14 cellular contexts compared by ENCODE assay signal in genomic region chr7:42746226-42746625, GRCh38.
"Had no signal": no experiment of that assay in that cellular context is flagged by ENCODE, and none has a peak within 500 bp of the region (broad histone marks: within the 10 kb centered on the region; RNA-seq: fewer than 3 reads in every experiment).

No MANE protein-coding gene starts in this region.

- H3K4me1 Mint-ChIP-seq: endodermal cell; memory B cell; natural killer cell; stimulated activated memory B cell treated with anti-CD40 and anti-IgM and Interleukin-4, amounts not matched to agents 10 μg/mL and 1 μg/mL and 100 μg/mL, for 72 hours had no signal

- H3K36me3 ChIP-seq: adrenal gland, gastroesophageal sphincter, spleen, transverse colon had no signal

- H3K27ac ChIP-seq: adrenal gland, psoas muscle, spleen, transverse colon had no signal

- H3K4me3 Mint-ChIP-seq: endodermal cell; memory B cell; natural killer cell; stimulated activated memory B cell treated with anti-CD40 and anti-IgM and Interleukin-4, amounts not matched to agents 10 μg/mL and 1 μg/mL and 100 μg/mL, for 72 hours had no signal

- H3K4me3 ChIP-seq: adrenal gland, gastroesophageal sphincter, psoas muscle, spleen, transverse colon had no signal

- H3K27me3 ChIP-seq: adrenal gland, gastroesophageal sphincter, spleen, transverse colon had no signal

- H3K27me3 Mint-ChIP-seq: memory B cell; stimulated activated memory B cell treated with anti-CD40 and anti-IgM and Interleukin-4, amounts not matched to agents 10 μg/mL and 1 μg/mL and 100 μg/mL, for 72 hours had no signal

- ATAC-seq: left colon; natural killer cell; stimulated activated memory B cell treated with anti-CD40 and anti-IgM and Interleukin-4, amounts not matched to agents 10 μg/mL and 1 μg/mL and 100 μg/mL, for 72 hours had no signal

- H3K36me3 Mint-ChIP-seq: memory B cell; natural killer cell; stimulated activated memory B cell treated with anti-CD40 and anti-IgM and Interleukin-4, amounts not matched to agents 10 μg/mL and 1 μg/mL and 100 μg/mL, for 72 hours had no signal

- H3K9me3 ChIP-seq: adrenal gland, gastroesophageal sphincter, psoas muscle, transverse colon had no signal

- DNase-seq: activated naive CD4-positive, alpha-beta T cell treated with anti-CD3 and anti-CD28 coated beads, Interleukin-2, amount 50 U/mL, for 16 hours; activated T-cell treated with anti-CD3 and anti-CD28 coated beads, Interleukin-2, amount 50 U/mL, for 1 hour; adrenal gland; endodermal cell; hypothalamus; left colon; natural killer cell; spleen; stimulated activated CD4-positive, alpha-beta T cell treated with anti-CD3 and anti-CD28 coated beads, Interleukin-1b, Interleukin-23, amount 100 ng/mL, for 48 hours; transverse colon had no signal

- H3K4me1 ChIP-seq: adrenal gland, psoas muscle, spleen, transverse colon had no signal

- H3K27ac Mint-ChIP-seq: endodermal cell; memory B cell; natural killer cell; stimulated activated memory B cell treated with anti-CD40 and anti-IgM and Interleukin-4, amounts not matched to agents 10 μg/mL and 1 μg/mL and 100 μg/mL, for 72 hours had no signal
